In genomic region chr21:42755766-42756579, GRCh38 we compare ENCODE assay signal across 1 cellular context.
TF ChIP-seq lines count a peak whose summit lies in the region.

No MANE protein-coding gene starts in this region.

TF ChIP-seq in WTC11, 78 proteins besides CTCF, POLR2A, EP300 and RAD21 (continued from another document):
- no peak for TF ChIP-seq ZNF263 (CRISPR knock-in tag; IDR thresholded peaks at IDR 0.05; ENCODE audit: low read depth)
